In the genomic region with DNA sequence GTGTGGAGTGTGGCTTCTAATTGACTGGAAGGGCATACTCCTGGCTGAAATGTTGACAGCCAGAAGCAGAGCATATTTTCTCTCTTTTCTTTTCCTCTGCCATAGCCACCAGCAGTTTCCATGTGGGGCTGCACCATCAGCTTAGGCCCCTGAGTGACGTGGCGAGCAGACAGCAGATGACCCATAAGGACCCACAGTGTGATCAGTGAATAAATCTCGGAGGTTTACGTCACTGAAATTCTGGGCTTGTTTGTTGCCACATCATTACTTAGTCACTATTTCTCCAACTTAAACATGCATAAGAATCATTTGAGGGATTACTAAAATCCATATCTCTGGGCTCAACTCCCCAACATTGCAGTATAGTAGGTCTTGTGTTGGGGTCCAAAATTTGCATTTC, we compare ENCODE assay signal across 22 cellular contexts.
"Had no signal": no experiment of that assay in that cellular context is flagged by ENCODE, and none has a peak within 500 bp of the region (broad histone marks: within the 10 kb centered on the region; RNA-seq: fewer than 3 reads in every experiment).

No MANE protein-coding gene starts in this region.

- H3K27me3 ChIP-seq: colonic mucosa, esophagus muscularis mucosa, ovary, thyroid gland had no signal

- DNase-seq: colonic mucosa; effector memory CD4-positive, alpha-beta T cell; head of caudate nucleus; kidney; mesendoderm; midbrain; naive thymus-derived CD4-positive, alpha-beta T cell; nephron progenitor cell; occipital lobe; ovary; posterior cingulate gyrus; psoas muscle; stimulated activated CD4-positive, alpha-beta T cell treated with anti-CD3 and anti-CD28 coated beads, Interleukin-12 subunit alpha, Interleukin-12 subunit beta, amount 100 ng/mL, for 4 hours; stimulated activated CD4-positive, alpha-beta T cell treated with anti-CD3 and anti-CD28 coated beads, Interleukin-1b, Interleukin-23, amount 100 ng/mL, for 48 hours; stimulated activated CD4-positive, alpha-beta T cell treated with anti-CD3 and anti-CD28 coated beads, Interleukin-4, amount 100 ng/mL, for 1 hour; stimulated activated CD8-positive, alpha-beta memory T cell treated with anti-CD3 and anti-CD28 coated beads, Interleukin-4, amount 100 ng/mL, for 48 hours; stimulated activated naive CD4-positive, alpha-beta T cell; stimulated activated naive CD8-positive, alpha-beta T cell treated with anti-CD3 and anti-CD28 coated beads, Interleukin-15, amount 100 ng/mL, for 72 hours; thyroid gland; trophoblast cell had no signal

- H3K9me3 ChIP-seq: colonic mucosa, esophagus muscularis mucosa, ovary, psoas muscle, thyroid gland had no signal

- H3K4me3 ChIP-seq: colonic mucosa, esophagus muscularis mucosa, ovary, psoas muscle, smooth muscle cell, thyroid gland had no signal

- H3K4me1 ChIP-seq: colonic mucosa, esophagus muscularis mucosa, psoas muscle, thyroid gland had no signal

- H3K36me3 ChIP-seq: colonic mucosa, esophagus muscularis mucosa, ovary, thyroid gland had no signal

- H3K27ac ChIP-seq: colonic mucosa, esophagus muscularis mucosa, ovary, psoas muscle, thyroid gland had no signal
